Comparison of ENCODE assay signal across 15 cellular contexts in genomic region chr1:196765019-196765740, GRCh38. TPM values are rescaled to one million over a fixed set of nuclear protein-coding genes. Genes with fewer than 3 reads are reported as not detected.
A peak's percentile ranks its signal among the peaks of the same experiment; 100 is the strongest.
DNase-seq lines count a peak whose midpoint lies in the region; ATAC-seq, FAIRE-seq and TF ChIP-seq lines count a peak whose summit lies in the region.
"Not testable (repeated sequence)": the region's sequence is repeated elsewhere in the genome, so short reads cannot be mapped to it uniquely, and the experiment has no call there.
"Had no signal": no experiment of that assay in that cellular context is flagged by ENCODE, and none has a peak within 500 bp of the region (broad histone marks: within the 10 kb centered on the region; RNA-seq: fewer than 3 reads in every experiment).

No MANE protein-coding gene starts in this region.

- H3K9ac ChIP-seq in astrocyte (ENCODE audit: low read length) = not testable (repeated sequence)

- H3K4me2 ChIP-seq in A549; astrocyte (ENCODE audit: low read length): not testable (repeated sequence)

- POLR2A ChIA-PET in A549 (lab: Yijun Ruan, JAX) = not testable (repeated sequence)

- H3K27me3 Mint-ChIP-seq in astrocyte (ENCODE audit: low read depth, unreplicated experiment) = not testable (repeated sequence)

- ATAC-seq in A549 = not testable (repeated sequence)
- ATAC-seq in GM18508 (IDR thresholded peaks at IDR 0.05; ENCODE audit: insufficient read depth, unreplicated experiment) (peak; percentile 75), GM19395 (IDR thresholded peaks at IDR 0.05; ENCODE audit: unreplicated experiment) (peak; percentile 51), HG03135 (IDR thresholded peaks at IDR 0.05; ENCODE audit: unreplicated experiment) (peak; percentile 77), right lobe of liver (peak; percentile 79 to 89 (median 85))

- not testable (repeated sequence) for H3K27ac Mint-ChIP-seq in astrocyte (ENCODE audit: unreplicated experiment)

- CTCF ChIA-PET in A549 (lab: Yijun Ruan, JAX) = not testable (repeated sequence)

- not testable (repeated sequence) for H3K36me3 ChIP-seq in astrocyte (ENCODE audit: insufficient read depth, low read length); right lobe of liver; small intestine (ENCODE audit: control insufficient read depth in 2 of 2, insufficient read depth in 2 of 2, low read length in 2 of 2)

- not testable (repeated sequence) for TF ChIP-seq RAD21 in A549 (conservative IDR thresholded peaks at IDR 0.05 in 1 of 2, IDR thresholded peaks at IDR 0.05 in 1 of 2)

- not testable (repeated sequence) for H3K4me1 Mint-ChIP-seq in astrocyte (ENCODE audit: low read depth, unreplicated experiment)

- intact Hi-C loops in right lobe of liver (cut with DNase I) = not testable (repeated sequence)

- H3K9me3 Mint-ChIP-seq in astrocyte (ENCODE audit: unreplicated experiment) = not testable (repeated sequence)

- H4K20me1 ChIP-seq in astrocyte (ENCODE audit: insufficient read depth, low read length) = not testable (repeated sequence)

- not testable (repeated sequence) for TF ChIP-seq CTCF in A549 (IDR thresholded peaks at IDR 0.05); astrocyte (IDR thresholded peaks at IDR 0.05; ENCODE audit: insufficient read depth, low read depth, low read length); right lobe of liver (IDR thresholded peaks at IDR 0.05)

- H3K4me3 ChIP-seq in A549; astrocyte (ENCODE audit: insufficient read depth, low read depth, low read length); right lobe of liver; small intestine (ENCODE audit: low read depth in 1 of 2, low read length in 2 of 2): not testable (repeated sequence)

- TF ChIP-seq EP300 in A549 (IDR thresholded peaks at IDR 0.05) = not testable (repeated sequence)

- not testable (repeated sequence) for H3K4me1 ChIP-seq in A549; astrocyte (ENCODE audit: insufficient read depth, low read length); small intestine (ENCODE audit: control insufficient read depth in 2 of 2, insufficient read depth in 1 of 2, low read depth in 1 of 2, low read length in 1 of 2)
- peaks cover 0 to 29% (median 3%) of the 10 kb centered on the region in 4 donors for H3K4me1 ChIP-seq in right lobe of liver

- not testable (repeated sequence) for H2AFZ ChIP-seq in astrocyte (ENCODE audit: low read depth, low read length)

- not testable (repeated sequence) for H3K27me3 ChIP-seq in astrocyte (ENCODE audit: insufficient read depth, low read length); right lobe of liver; small intestine (ENCODE audit: control insufficient read depth in 2 of 2, insufficient read depth in 2 of 2, low read length in 2 of 2)

- H3K27ac ChIP-seq in A549; astrocyte (ENCODE audit: low read depth, low read length); small intestine (ENCODE audit: low read depth in 1 of 2, low read length in 1 of 2): not testable (repeated sequence)
- H3K27ac ChIP-seq in right lobe of liver = peak overlapping the region in 2 of 3 donors; percentile 72 to 73

- H3K9me3 ChIP-seq in A549; astrocyte (ENCODE audit: insufficient read depth, low read depth, low read length); right lobe of liver; small intestine (ENCODE audit: control insufficient read depth, low read depth): not testable (repeated sequence)

- peak; percentile 90 for FAIRE-seq in A549 (lab: Jason Lieb, UNC)
- FAIRE-seq in astrocyte (lab: Jason Lieb, UNC) = peak; percentile 60
- peak; percentile 74 for FAIRE-seq in small intestine (lab: Jason Lieb, UNC)

- H3K36me3 Mint-ChIP-seq in astrocyte (ENCODE audit: low read depth, unreplicated experiment) = not testable (repeated sequence)

- H3K79me2 ChIP-seq in astrocyte (ENCODE audit: insufficient read depth, low read length) = not testable (repeated sequence)

- 44% methylated on average over 4 of the region's 4 CpGs for WGBS in A549 (ENCODE audit: missing lambda C conversion rate)
- WGBS in right lobe of liver (ENCODE audit: insufficient coverage, low coverage, low lambda C conversion rate, missing lambda C conversion rate) = 16% methylated on average over 4 of the region's 4 CpGs
- WGBS in small intestine, 3 donors = 48 to 75% (median 50%) methylated on average over 4 of the region's 4 CpGs

- not testable (repeated sequence) for TF ChIP-seq POLR2A in A549 (IDR thresholded peaks at IDR 0.05; ENCODE audit: low read length); right lobe of liver (IDR thresholded peaks at IDR 0.05)

- H3K4me3 Mint-ChIP-seq in astrocyte (ENCODE audit: unreplicated experiment) = not testable (repeated sequence)

- DNase-seq in A549 (ENCODE audit: low read depth in 1 of 2, low spot score in 1 of 2); astrocyte (ENCODE audit: low read depth); right lobe of liver; small intestine: not testable (repeated sequence)

RNA-seq across cellular contexts. Expression of gene CFHR3, which starts 9.5 kb away (rescaled TPM):
- polyA plus RNA-seq in A549 (2011; rRNA removed) = 3.4 and 3.9 TPM in 2 replicates
- 0.18 and 0.21 TPM in 2 replicates for polyA plus RNA-seq in A549 (2012; cell fraction: cytosol; rRNA removed)
- 0.10 and 0.16 TPM in 2 replicates for polyA plus RNA-seq in A549 (2012; cell fraction: nucleus; rRNA removed)
- polyA plus RNA-seq in A549 (2017; fragmentation: RNase III; extraction: RNeasy Plus Mini Kit Qiagen cat#74134 plus additional on column Dnase treatment) = 0.23 to 0.47 TPM (median 0.47 TPM) in 3 replicates
- polyA minus RNA-seq in A549 (2011; rRNA and poly(A)+ RNA removed) = 0.29 and 0.34 TPM in 2 replicates
- total RNA-seq in astrocyte = not detected in 2 replicates
- total RNA-seq in right lobe of liver = 100 to 1,000 TPM; 105 to 479 (median 372) TPM
- under 1 TPM in 1 of 3 donors, not detected in 2; 0.04 TPM for polyA plus RNA-seq in small intestine
- total RNA-seq: CD4-positive, alpha-beta T cell; CD8-positive, alpha-beta memory T cell; Daoy; G401; GM23248 had no signal
- polyA plus RNA-seq: CD14-positive monocyte; CD8-positive, alpha-beta memory T cell; GM23248 had no signal

RNA-seq across cellular contexts. Expression of gene CFHR1, which starts 54.4 kb away (rescaled TPM):
- polyA plus RNA-seq in A549 (2011; rRNA removed) (2.0 and 2.1 TPM in 2 replicates), A549 (2017; fragmentation: RNase III; extraction: RNeasy Plus Mini Kit Qiagen cat#74134 plus additional on column Dnase treatment) (0.63 to 0.79 TPM (median 0.71 TPM) in 3 replicates), small intestine (under 1 TPM in 1 of 3 donors, not detected in 2; 0.04 TPM)
- 0.46 and 0.53 TPM in 2 replicates for polyA plus RNA-seq in A549 (2012; cell fraction: cytosol; rRNA removed)
- 0.05 TPM in 1 of 2 replicates, not detected in the other for polyA plus RNA-seq in A549 (2012; cell fraction: nucleus; rRNA removed)
- polyA minus RNA-seq in A549 (2011; rRNA and poly(A)+ RNA removed) = 0.45 TPM in 1 of 2 replicates, not detected in the other
- total RNA-seq in astrocyte (0.23 TPM in 1 of 2 replicates, not detected in the other), right lobe of liver (1,000 to 10,000 TPM in 2 of 6 experiments, 100 to 1,000 TPM in 4; 490 to 1,248 (median 629) TPM)
- total RNA-seq: CD4-positive, alpha-beta T cell; CD8-positive, alpha-beta memory T cell; Daoy; G401; GM23248; H1; H9 had no signal
- polyA plus RNA-seq: CD14-positive monocyte; CD8-positive, alpha-beta memory T cell; H1 had no signal

Comparison
In these comparisons a context has a peak if more than half of its experiments do, and no peak if none do; other contexts are left out.
1. RNA of gene CFHR3, which starts 9.5 kb away (total RNA-seq): 105 to 479 TPM in right lobe of liver; not detected in astrocyte; every median in the first group is over 10 times any median in the second.
2. RNA of gene CFHR1, which starts 54.4 kb away (total RNA-seq): 490 to 1,248 TPM in right lobe of liver; 0.23 TPM in astrocyte; every median in the first group is over 100 times any median in the second.